In genomic region chr22:19855504-19856409, GRCh38 we compare ENCODE assay signal across 1 cellular context.
TF ChIP-seq lines count a peak whose summit lies in the region.

No MANE protein-coding gene starts in this region.

TF ChIP-seq in WTC11, 78 proteins besides CTCF, POLR2A, EP300 and RAD21 (continued from another document):
- TF ChIP-seq HMGXB4 (CRISPR knock-in tag; IDR thresholded peaks at IDR 0.05): no peak
- TF ChIP-seq FOXP4 (CRISPR knock-in tag; IDR thresholded peaks at IDR 0.05): no peak
- no peak for TF ChIP-seq ZNF671 (CRISPR knock-in tag; IDR thresholded peaks at IDR 0.05)
- TF ChIP-seq ZNF121 (CRISPR knock-in tag; IDR thresholded peaks at IDR 0.05): no peak
- TF ChIP-seq E2F5 (CRISPR knock-in tag; IDR thresholded peaks at IDR 0.05): no peak
